Comparison of ENCODE assay signal across 10 cellular contexts in genomic region chr16:81703177-81704155, GRCh38.
DNase-seq lines count a peak whose midpoint lies in the region; ATAC-seq and TF ChIP-seq lines count a peak whose summit lies in the region.
"Had no signal": no experiment of that assay in that cellular context is flagged by ENCODE, and none has a peak within 500 bp of the region (broad histone marks: within the 10 kb centered on the region; RNA-seq: fewer than 3 reads in every experiment).

No MANE protein-coding gene starts in this region.

- H3K9me3 ChIP-seq in mesodermal cell (ENCODE audit: control insufficient read depth, low read length) (no peaks in the 10 kb centered on the region), transverse colon (no peaks in the 10 kb centered on the region)

- intact Hi-C loops in transverse colon (cut with DNase I; ENCODE audit: low total_unique reads) = no loop called here

- H3K27ac ChIP-seq in mesodermal cell (ENCODE audit: low read depth, low read length, severe bottlenecking) (peak overlapping the region; percentile 41), transverse colon (peak overlapping the region in 2 of 4 donors; percentile 4 to 43)

- H3K36me3 ChIP-seq in mesodermal cell (ENCODE audit: control insufficient read depth, insufficient read depth, low read length) = peaks cover 81% of the 10 kb centered on the region
- peaks cover 0 to 39% (median 7%) of the 10 kb centered on the region in 4 donors for H3K36me3 ChIP-seq in transverse colon

- ATAC-seq in HG03039 (IDR thresholded peaks at IDR 0.05; ENCODE audit: unreplicated experiment) = no peak

- peaks cover 43% of the 10 kb centered on the region for H3K4me1 ChIP-seq in mesodermal cell (ENCODE audit: control insufficient read depth, insufficient read depth, low read length, poor library complexity, severe bottlenecking)
- H3K4me1 ChIP-seq in transverse colon = peaks cover 12 to 23% (median 21%) of the 10 kb centered on the region in 4 donors

- no peak for TF ChIP-seq CTCF in transverse colon (IDR thresholded peaks at IDR 0.05)

- no peak for TF ChIP-seq POLR2A in transverse colon (IDR thresholded peaks at IDR 0.05)

- DNase-seq in AG08395 (ENCODE audit: low spot score) (peak; percentile 87), HK-2 (ENCODE audit: unreplicated experiment) (peak; percentile 75), brain pericyte (ENCODE audit: low read depth, low spot score) (peak; percentile 63), transverse colon (no peak), DMS153 treated with DMSO at 0.1 percent for 48 hours (lab: John Stamatoyannopoulos, UW; ENCODE audit: unreplicated experiment) (no peak), NCI-H2171 treated with DMSO at 0.1 percent for 48 hours (lab: John Stamatoyannopoulos, UW) (no peak)
- DNase-seq: activated CD8-positive, alpha-beta memory T cell treated with anti-CD3 and anti-CD28 coated beads, Interleukin-2, amount 50 U/mL, for 48 hours; NCI-H526 treated with DMSO at 0.1 percent for 48 hours had no signal

- no peak for TF ChIP-seq EP300 in transverse colon (IDR thresholded peaks at IDR 0.05; ENCODE audit: low read depth)

- H3K4me3 ChIP-seq in mesodermal cell (ENCODE audit: extremely low read depth, insufficient read depth, low read length, poor library complexity, severe bottlenecking) (no peak overlapping the region), transverse colon (no peak overlapping the region)

- H3K27me3 ChIP-seq in transverse colon = no peaks in the 10 kb centered on the region

- 88 to 94% methylated on average over 17 to 20 of the region's 27 CpGs for WGBS in mesodermal cell (ENCODE audit: insufficient coverage in 2 of 2), 2 experiments
- WGBS in transverse colon (ENCODE audit: low coverage in 1 of 2), 2 donors = 68 to 100% methylated on average over 1 to 27 of the region's 27 CpGs

- in situ Hi-C loops in transverse colon (cut with MboI; ENCODE audit: low pct_ligation_motif_present in 1 of 4, low pct_unique_long_range_greater_than_20kb in 1 of 4, low sequenced_read_pairs in 3 of 4) = no loop called here

Comparison
In these comparisons a context has a peak if more than half of its experiments do, and no peak if none do; other contexts are left out.
1. DNase-seq: peak in AG08395 (single experiment), HK-2 (single experiment) and brain pericyte (single experiment); none in transverse colon (single experiment), DMS153 treated with DMSO at 0.1 percent for 48 hours (single experiment) and NCI-H2171 treated with DMSO at 0.1 percent for 48 hours (single experiment).